ENCODE assay signal across 26 cellular contexts in genomic region chr3:29311805-29312204, GRCh38. TPM values are rescaled to one million over a fixed set of nuclear protein-coding genes. Genes with fewer than 3 reads are reported as not detected.
DNase-seq lines count a peak whose midpoint lies in the region; ATAC-seq, FAIRE-seq and TF ChIP-seq lines count a peak whose summit lies in the region.
"Had no signal": no experiment of that assay in that cellular context is flagged by ENCODE, and none has a peak within 500 bp of the region (broad histone marks: within the 10 kb centered on the region; RNA-seq: fewer than 3 reads in every experiment).

No MANE protein-coding gene starts in this region.

- no peaks in the 10 kb centered on the region for H4K20me1 ChIP-seq in GM12878 (ENCODE audit: control insufficient read depth, insufficient read depth)
- no peaks in the 10 kb centered on the region for H4K20me1 ChIP-seq in PC-9 (ENCODE audit: insufficient read depth)
- H4K20me1 ChIP-seq: BLaER1 treated with 17β-estradiol and CSF1 and Interleukin-3, amounts not matched to agents 10 nM and 100 nM had no signal

- H3K9ac ChIP-seq in GM12878 (ENCODE audit: control insufficient read depth, insufficient read depth, low read length), result no peak overlapping the region
- H3K9ac ChIP-seq: BLaER1 treated with 17β-estradiol and CSF1 and Interleukin-3, amounts not matched to agents 10 nM and 100 nM; parathyroid adenoma had no signal

- intact Hi-C loops in GM12878 (cut with micrococcal nuclease; ENCODE audit: unreplicated experiment) (no loop called here), thyroid gland (cut with DNase I) (no loop called here), PC-9 (cut with micrococcal nuclease; ENCODE audit: unreplicated experiment) (no loop called here)

- H3K27ac ChIP-seq in GM12878 (ENCODE audit: control insufficient read depth, insufficient read depth) (no peak overlapping the region), lung (ENCODE audit: low read depth in 1 of 2, low read length in 1 of 2) (no peak overlapping the region), thyroid gland (peak overlapping the region; percentile 46 to 67 (median 59)), PC-9 (no peak overlapping the region)
- H3K27ac ChIP-seq: BLaER1 treated with 17β-estradiol and CSF1 and Interleukin-3, amounts not matched to agents 10 nM and 100 nM; esophagus squamous epithelium; parathyroid adenoma had no signal

- SMC1A ChIA-PET in GM12878 (lab: Charles Lee; ENCODE audit: uncharacterized antibody, unreplicated experiment), result no interaction called here

- H3K36me3 Mint-ChIP-seq in activated CD4-positive, alpha-beta memory T cell treated with anti-CD3 and anti-CD28 coated beads, Interleukin-2, amount 10 ng/mL, durations not matched to agents 7 days and 5 days (ENCODE audit: low read depth), result no peaks in the 10 kb centered on the region
- H3K36me3 Mint-ChIP-seq: memory B cell had no signal

- H3K27ac Mint-ChIP-seq in activated CD4-positive, alpha-beta memory T cell treated with anti-CD3 and anti-CD28 coated beads, Interleukin-2, amount 10 ng/mL, durations not matched to agents 7 days and 5 days, result no peak overlapping the region
- H3K27ac Mint-ChIP-seq: activated T-cell treated with anti-CD3 and anti-CD28 coated beads, Interleukin-2, amount 50 U/mL, for 72 hours; memory B cell; stimulated activated naive CD8-positive, alpha-beta T cell treated with anti-CD3 and anti-CD28 coated beads, Interleukin-15, amount 100 ng/mL, for 72 hours had no signal

- no peaks in the 10 kb centered on the region for H3K36me3 ChIP-seq in GM12878 (ENCODE audit: control insufficient read depth in 2 of 2, insufficient read depth in 2 of 2, low read length in 1 of 2)
- H3K36me3 ChIP-seq in lung (ENCODE audit: control insufficient read depth in 2 of 2, insufficient read depth in 2 of 2, low read length in 2 of 2), result no peaks in the 10 kb centered on the region
- no peaks in the 10 kb centered on the region for H3K36me3 ChIP-seq in thyroid gland
- H3K36me3 ChIP-seq in PC-9 (ENCODE audit: low read depth), result no peaks in the 10 kb centered on the region
- H3K36me3 ChIP-seq: BLaER1 treated with 17β-estradiol and CSF1 and Interleukin-3, amounts not matched to agents 10 nM and 100 nM; esophagus squamous epithelium; tibial artery had no signal

- no peaks in the 10 kb centered on the region for H3K9me2 ChIP-seq in PC-9 (ENCODE audit: insufficient read depth)

- no peak overlapping the region for H3K4me3 ChIP-seq in GM12878
- H3K4me3 ChIP-seq in lung, result no peak overlapping the region
- no peak overlapping the region for H3K4me3 ChIP-seq in thyroid gland (replicated peaks in 1 of 3)
- H3K4me3 ChIP-seq in PC-9, result no peak overlapping the region
- H3K4me3 ChIP-seq: BLaER1 treated with 17β-estradiol and CSF1 and Interleukin-3, amounts not matched to agents 10 nM and 100 nM; esophagus squamous epithelium; tibial artery had no signal

- H3K4me2 ChIP-seq in GM12878 (ENCODE audit: control insufficient read depth, insufficient read depth), result no peak overlapping the region
- no peak overlapping the region for H3K4me2 ChIP-seq in PC-9
- H3K4me2 ChIP-seq: BLaER1 treated with 17β-estradiol and CSF1 and Interleukin-3, amounts not matched to agents 10 nM and 100 nM had no signal

- H3K27me3 ChIP-seq in GM12878 (replicated peaks in 1 of 2; ENCODE audit: control insufficient read depth in 2 of 2, insufficient read depth in 2 of 2, low read length in 1 of 2), result no peaks in the 10 kb centered on the region
- no peaks in the 10 kb centered on the region for H3K27me3 ChIP-seq in lung (ENCODE audit: control insufficient read depth, insufficient read depth)
- H3K27me3 ChIP-seq in thyroid gland, result no peaks in the 10 kb centered on the region
- no peaks in the 10 kb centered on the region for H3K27me3 ChIP-seq in PC-9 (ENCODE audit: insufficient read depth, low read depth)
- H3K27me3 ChIP-seq: BLaER1 treated with 17β-estradiol and CSF1 and Interleukin-3, amounts not matched to agents 10 nM and 100 nM; esophagus squamous epithelium; tibial artery had no signal

- no peak overlapping the region for H2AFZ ChIP-seq in GM12878 (ENCODE audit: control insufficient read depth, low read depth, low read length)
- no peak overlapping the region for H2AFZ ChIP-seq in PC-9
- H2AFZ ChIP-seq: parathyroid adenoma had no signal

- no peak for FAIRE-seq in GM12878 (lab: Jason Lieb, UNC)
- FAIRE-seq: endometrium had no signal

- WGBS in GM12878 (ENCODE audit: insufficient coverage, insufficient replicate concordance, low lambda C conversion rate, missing lambda C conversion rate), result 45% methylated on average over 3 of the region's 3 CpGs
- 67 to 81% methylated on average over 3 of the region's 3 CpGs for WGBS in lung, 2 donors
- WGBS in thyroid gland, 2 donors, result 47 to 50% methylated on average over 3 of the region's 3 CpGs

- no peaks in the 10 kb centered on the region for H3K9me3 Mint-ChIP-seq in activated CD4-positive, alpha-beta memory T cell treated with anti-CD3 and anti-CD28 coated beads, Interleukin-2, amount 10 ng/mL, durations not matched to agents 7 days and 5 days
- H3K9me3 Mint-ChIP-seq: stimulated activated naive CD8-positive, alpha-beta T cell treated with anti-CD3 and anti-CD28 coated beads, Interleukin-15, amount 100 ng/mL, for 72 hours had no signal

- TF ChIP-seq POLR2A in GM12878 (IDR thresholded peaks at IDR 0.05; ENCODE audit: low read depth, low read length) (no peak), thyroid gland (IDR thresholded peaks at IDR 0.05) (peak in 1 of 2 donors; percentile 49)

- TF ChIP-seq EP300 in GM12878 (IDR thresholded peaks at IDR 0.05; ENCODE audit: borderline replicate concordance in 1 of 2, control insufficient read depth in 1 of 2, low read depth in 2 of 2, low read length in 2 of 2), result no peak

- H3K79me2 ChIP-seq in GM12878 (ENCODE audit: control insufficient read depth, insufficient read depth, low read length) (no peaks in the 10 kb centered on the region), PC-9 (ENCODE audit: low read depth) (no peaks in the 10 kb centered on the region)
- H3K79me2 ChIP-seq: parathyroid adenoma had no signal

- BruUV-seq in GM12878 (replicated peaks; lab: Mats Ljungman, UMichigan), result no TSS peak
- no TSS peak for BruUV-seq in PC-9 (replicated peaks; lab: Mats Ljungman, UMichigan)

- ATAC-seq in GM12878, result peak; percentile 63
- ATAC-seq in lung (ENCODE audit: insufficient read depth, low FRiP score), result peak; percentile 62
- ATAC-seq: activated CD4-positive, CD25-positive, alpha-beta regulatory T cell treated with anti-CD3 and anti-CD28 coated beads, Interleukin-2, amount 50 U/mL, for 24 hours; activated T-cell treated with anti-CD3 and anti-CD28 coated beads, Interleukin-2, amount 50 U/mL, for 72 hours; stimulated activated naive CD8-positive, alpha-beta T cell treated with anti-CD3 and anti-CD28 coated beads, Interleukin-15, amount 100 ng/mL, for 72 hours had no signal

- H3K4me3 Mint-ChIP-seq in activated CD4-positive, alpha-beta memory T cell treated with anti-CD3 and anti-CD28 coated beads, Interleukin-2, amount 10 ng/mL, durations not matched to agents 7 days and 5 days, result no peak overlapping the region
- H3K4me3 Mint-ChIP-seq: activated T-cell treated with anti-CD3 and anti-CD28 coated beads, Interleukin-2, amount 50 U/mL, for 72 hours; memory B cell; stimulated activated naive CD8-positive, alpha-beta T cell treated with anti-CD3 and anti-CD28 coated beads, Interleukin-15, amount 100 ng/mL, for 72 hours had no signal

- no peak for TF ChIP-seq RAD21 in GM12878 (IDR thresholded peaks at IDR 0.05; ENCODE audit: insufficient read depth, low read depth, low read length)

- CTCF ChIA-PET in GM12878 (lab: Yijun Ruan, JAX) (no interaction called here), PC-9 (lab: Charles Lee) (no interaction called here)
- CTCF ChIA-PET in activated CD4-positive, alpha-beta memory T cell treated with anti-CD3 and anti-CD28 coated beads, Interleukin-2, amount 10 ng/mL, durations not matched to agents 7 days and 5 days (lab: Charles Lee), result no interaction called here

- H3F3A ChIP-seq in PC-9 (ENCODE audit: insufficient read depth, low read depth), result no peaks in the 10 kb centered on the region

- H3K9me3 ChIP-seq in GM12878 (replicated peaks; ENCODE audit: control insufficient read depth, insufficient read depth, low read length) (no peaks in the 10 kb centered on the region; the same call in 1 of the 3 replicates), lung (ENCODE audit: control insufficient read depth in 2 of 2, insufficient read depth in 1 of 2, low read length in 1 of 2) (no peaks in the 10 kb centered on the region), thyroid gland (no peaks in the 10 kb centered on the region), PC-9 (ENCODE audit: insufficient read depth, low read depth) (no peaks in the 10 kb centered on the region)
- H3K9me3 ChIP-seq: BLaER1 treated with 17β-estradiol and CSF1 and Interleukin-3, amounts not matched to agents 10 nM and 100 nM; esophagus squamous epithelium; tibial artery had no signal

- H3K4me1 Mint-ChIP-seq in activated CD4-positive, alpha-beta memory T cell treated with anti-CD3 and anti-CD28 coated beads, Interleukin-2, amount 10 ng/mL, durations not matched to agents 7 days and 5 days, result no peaks in the 10 kb centered on the region
- H3K4me1 Mint-ChIP-seq: memory B cell; stimulated activated naive CD8-positive, alpha-beta T cell treated with anti-CD3 and anti-CD28 coated beads, Interleukin-15, amount 100 ng/mL, for 72 hours had no signal

- H3K4me1 ChIP-seq in GM12878 (ENCODE audit: control insufficient read depth, insufficient read depth, low read length) (no peaks in the 10 kb centered on the region), lung (ENCODE audit: control insufficient read depth in 2 of 2, insufficient read depth in 2 of 2, low read length in 2 of 2) (peaks cover 0 to 34% of the 10 kb centered on the region in 2 donors), thyroid gland (peaks cover 42 to 68% of the 10 kb centered on the region in 2 donors), PC-9 (replicated peaks; ENCODE audit: insufficient read depth) (no peaks in the 10 kb centered on the region)
- H3K4me1 ChIP-seq: BLaER1 treated with 17β-estradiol and CSF1 and Interleukin-3, amounts not matched to agents 10 nM and 100 nM; parathyroid adenoma had no signal

- TF ChIP-seq CTCF in GM12878 (IDR thresholded peaks at IDR 0.05 in 2 of 3, conservative IDR thresholded peaks at IDR 0.05 in 1 of 3; ENCODE audit: control insufficient read depth in 2 of 3, extremely low read depth in 1 of 3, insufficient read depth in 1 of 3, low read depth in 3 of 3, low read length in 3 of 3), result no peak
- TF ChIP-seq CTCF in lung (IDR thresholded peaks at IDR 0.05; ENCODE audit: control extremely low read depth, extremely low read depth), result no peak
- no peak for TF ChIP-seq CTCF in thyroid gland (IDR thresholded peaks at IDR 0.05)
- no peak for TF ChIP-seq CTCF in PC-9 (conservative IDR thresholded peaks at IDR 0.05)

- DNase-seq in NCI-H524 treated with DMSO at 0.1 percent for 48 hours (lab: John Stamatoyannopoulos, UW) (peak; percentile 60), GM12878 (ENCODE audit: low read depth, low spot score) (no peak), lung (ENCODE audit: low spot score) (no peak), thyroid gland (no peak), PC-9 (no peak), Kasumi-1 (lab: John Stamatoyannopoulos, UW) (no peak)
- no peak for DNase-seq in activated CD4-positive, alpha-beta memory T cell treated with anti-CD3 and anti-CD28 coated beads, Interleukin-2, amount 10 ng/mL, durations not matched to agents 7 days and 5 days
- DNase-seq: activated CD4-positive, alpha-beta T cell treated with anti-CD3 and anti-CD28 coated beads, Interleukin-2, amount 50 U/mL, for 4 hours; activated naive CD4-positive, alpha-beta T cell; activated T-cell treated with anti-CD3 and anti-CD28 coated beads, Interleukin-2, amount 50 U/mL, for 72 hours; cerebellar nuclear complex; esophagus squamous epithelium; hypothalamus; KBM-7; NCI-H1092 treated with DMSO at 0.1 percent for 48 hours; NCI-H1694 treated with DMSO at 0.1 percent for 48 hours; NCI-H446 treated with DMSO at 0.1 percent for 48 hours; right cardiac atrium; stimulated activated naive CD8-positive, alpha-beta T cell treated with anti-CD3 and anti-CD28 coated beads, Interleukin-15, amount 100 ng/mL, for 72 hours; T-helper 2 cell; tibial artery had no signal

- in situ Hi-C loops in GM12878 (cut with MboI), result no loop called here

- RAD21 ChIA-PET in GM12878 (lab: Charles Lee; ENCODE audit: unreplicated experiment), result no interaction called here

- H3K27me3 Mint-ChIP-seq in activated CD4-positive, alpha-beta memory T cell treated with anti-CD3 and anti-CD28 coated beads, Interleukin-2, amount 10 ng/mL, durations not matched to agents 7 days and 5 days, result no peaks in the 10 kb centered on the region
- H3K27me3 Mint-ChIP-seq: memory B cell; stimulated activated naive CD8-positive, alpha-beta T cell treated with anti-CD3 and anti-CD28 coated beads, Interleukin-15, amount 100 ng/mL, for 72 hours had no signal

- POLR2A ChIA-PET in GM12878 (lab: Charles Lee), result no interaction called here
- POLR2A ChIA-PET in PC-9 (lab: Charles Lee; ENCODE audit: unreplicated experiment), result no interaction called here
- POLR2A ChIA-PET in activated CD4-positive, alpha-beta memory T cell treated with anti-CD3 and anti-CD28 coated beads, Interleukin-2, amount 10 ng/mL, durations not matched to agents 7 days and 5 days (lab: Charles Lee), result no interaction called here

RNA-seq across cellular contexts. Expression of gene RBMS3, which starts 30.9 kb away (rescaled TPM):
- 56.8 and 65.8 TPM in 2 replicates for total RNA-seq in GM12878 (2013; cell fraction: nucleolus; rRNA removed)
- 3.8 and 4.8 TPM in 2 replicates for total RNA-seq in GM12878 (2014; rRNA removed)
- 3.1 and 4.2 TPM in 2 replicates for total RNA-seq in GM12878 (2014; rRNA removed; fragmentation: Illumina TruSeq; extraction: Trizol)
- total RNA-seq in GM12878 (2021), result 3.4 and 4.4 TPM in 2 replicates
- polyA plus RNA-seq in GM12878 (2011; ENCODE audit: low read depth), result 0.67 TPM
- 4.0 and 4.7 TPM in 2 replicates for polyA plus RNA-seq in GM12878 (2011; rRNA removed)
- polyA plus RNA-seq in GM12878 (2011; cell fraction: cytosol; rRNA removed), result 3.5 and 4.0 TPM in 2 replicates
- polyA plus RNA-seq in GM12878 (2011; cell fraction: nucleus; rRNA removed), result 9.4 and 12.8 TPM in 2 replicates
- 1.8 and 2.0 TPM in 2 replicates for polyA plus RNA-seq in GM12878 (2012)
- polyA plus RNA-seq in GM12878 (2014; fragmentation: Illumina TruSeq; extraction: Trizol), result 1.3 and 1.7 TPM in 2 replicates
- 1 to 10 TPM; 1.3 to 4.3 TPM for polyA plus RNA-seq in GM12878 (2014; fragmentation: Nextera tagmentation; extraction: Ambion mirVana)
- 0.79 and 1.3 TPM in 2 replicates for polyA plus RNA-seq in GM12878 (2014; rRNA removed)
- polyA plus RNA-seq in GM12878 (2016; fragmentation: Nextera tagmentation; extraction: Ambion mirVana), result 1 to 10 TPM; 1.3 to 3.0 TPM
- polyA minus RNA-seq in GM12878 (2011; rRNA and poly(A)+ RNA removed), result 31.4 and 38.2 TPM in 2 replicates
- polyA minus RNA-seq in GM12878 (2011; cell fraction: cytosol; rRNA and poly(A)+ RNA removed), result 6.5 and 7.1 TPM in 2 replicates
- polyA minus RNA-seq in GM12878 (2011; cell fraction: nucleus; rRNA and poly(A)+ RNA removed), result 30.6 and 45.5 TPM in 2 replicates
- total RNA-seq in lung, result 100 to 1,000 TPM in 1 of 2 donors, 10 to 100 TPM in 1; 48.1 to 117 TPM
- polyA plus RNA-seq in lung, result 10 to 100 TPM in 1 of 2 donors, 1 to 10 TPM in 1; 4.8 to 10.8 TPM
- total RNA-seq in thyroid gland, result 100 to 1,000 TPM; 116 to 171 (median 152) TPM
- 3.5 and 3.9 TPM in 2 replicates for total RNA-seq in PC-9 (2021)
- under 1 TPM; 0.38 to 0.63 TPM for total RNA-seq in activated CD4-positive, alpha-beta memory T cell treated with anti-CD3 and anti-CD28 coated beads, Interleukin-2, amount 10 ng/mL, durations not matched to agents 7 days and 5 days

Comparison
In these comparisons a context has a peak if more than half of its experiments do, and no peak if none do; other contexts are left out.
1. H3K27ac ChIP-seq: peak in thyroid gland (3 of 3); none in GM12878 (single experiment), lung (0 of 2) and PC-9 (single experiment).